In genomic region chr17:67891481-67892119, GRCh38 we compare ENCODE assay signal across 9 cellular contexts.
DNase-seq lines count a peak whose midpoint lies in the region; ATAC-seq and TF ChIP-seq lines count a peak whose summit lies in the region.
"Had no signal": no experiment of that assay in that cellular context is flagged by ENCODE, and none has a peak within 500 bp of the region (broad histone marks: within the 10 kb centered on the region; RNA-seq: fewer than 3 reads in every experiment).

No MANE protein-coding gene starts in this region.

- H3K9me3 Mint-ChIP-seq in Caco-2 (ENCODE audit: unreplicated experiment), result no peaks in the 10 kb centered on the region

- H2AFZ ChIP-seq in mammary epithelial cell (ENCODE audit: low read depth, low read length), result no peak overlapping the region

- H3K79me2 ChIP-seq in mammary epithelial cell (ENCODE audit: insufficient read depth, low read length) (peaks cover 2% of the 10 kb centered on the region), mesendoderm (ENCODE audit: control insufficient read depth, insufficient read depth, low read length) (no peaks in the 10 kb centered on the region)

- no peak overlapping the region for H2BK120ac ChIP-seq in mesendoderm (ENCODE audit: low read depth, low read length)

- no peak overlapping the region for H3K56ac ChIP-seq in mesendoderm (ENCODE audit: low read length)

- H3K27ac ChIP-seq in mammary epithelial cell (ENCODE audit: insufficient read depth, low read depth, low read length) (no peak overlapping the region), mesendoderm (ENCODE audit: low read depth, low read length) (no peak overlapping the region)

- WGBS in mammary epithelial cell (ENCODE audit: low coverage, missing lambda C conversion rate), result 85% methylated on average over 6 of the region's 6 CpGs
- no CpG with 5 or more reads among the region's 6 CpGs for WGBS in mesendoderm (ENCODE audit: extremely low coverage, insufficient coverage, low lambda C conversion rate)

- peaks cover 51% of the 10 kb centered on the region for H3K36me3 Mint-ChIP-seq in Caco-2 (ENCODE audit: insufficient read depth, unreplicated experiment)

- H3K4me1 Mint-ChIP-seq in Caco-2 (ENCODE audit: low read depth, unreplicated experiment), result no peaks in the 10 kb centered on the region

- no peaks in the 10 kb centered on the region for H4K20me1 ChIP-seq in mammary epithelial cell (ENCODE audit: insufficient read depth, low read length)

- TF ChIP-seq CTCF in Caco-2 (IDR thresholded peaks at IDR 0.05; ENCODE audit: insufficient read depth in 1 of 2, low read depth in 1 of 2, low read length in 1 of 2, severe bottlenecking in 1 of 2, unreplicated experiment in 1 of 2) (peak in 1 of 2 experiments; percentile 66), LNCAP (IDR thresholded peaks at IDR 0.05) (peak; percentile 81), mammary epithelial cell (conservative IDR thresholded peaks at IDR 0.05 in 1 of 2, IDR thresholded peaks at IDR 0.05 in 1 of 2; ENCODE audit: extremely low read depth in 1 of 2, insufficient read depth in 1 of 2, low read depth in 1 of 2, low read length in 2 of 2) (peak; percentile 8 to 29)

- H3K36me3 ChIP-seq in Caco-2 (ENCODE audit: control insufficient read depth, insufficient read depth, low read length) (peaks cover 2% of the 10 kb centered on the region), mammary epithelial cell (ENCODE audit: insufficient read depth, low read length) (peaks cover 20% of the 10 kb centered on the region), mesendoderm (ENCODE audit: control insufficient read depth, insufficient read depth, low read length) (peaks cover 3% of the 10 kb centered on the region)
- H3K36me3 ChIP-seq: uterus had no signal

- no peak overlapping the region for H3K4ac ChIP-seq in mesendoderm (ENCODE audit: low read depth, low read length)

- BruUV-seq in Caco-2 (replicated peaks; lab: Mats Ljungman, UMichigan) (no TSS peak), mammary epithelial cell (replicated peaks; lab: Mats Ljungman, UMichigan) (no TSS peak)

- H2AK5ac ChIP-seq in mesendoderm (ENCODE audit: low read length), result no peak overlapping the region

- H3K27me3 ChIP-seq in Caco-2 (replicated peaks; ENCODE audit: control insufficient read depth, insufficient read depth, low read length) (no peaks in the 10 kb centered on the region), mammary epithelial cell (ENCODE audit: insufficient read depth, low read length) (no peaks in the 10 kb centered on the region), mesendoderm (ENCODE audit: insufficient read depth, low read length, poor library complexity) (no peaks in the 10 kb centered on the region)
- H3K27me3 ChIP-seq: uterus had no signal

- H3K4me3 ChIP-seq in Caco-2 (ENCODE audit: low read depth, low read length) (no peak overlapping the region), mammary epithelial cell (replicated peaks in 1 of 3; ENCODE audit: insufficient read depth in 1 of 3, low read depth in 2 of 3, low read length in 3 of 3) (no peak overlapping the region), mesendoderm (ENCODE audit: low read length) (no peak overlapping the region)
- H3K4me3 ChIP-seq: uterus had no signal

- dilution Hi-C loops in mammary epithelial cell (cut with HindIII; ENCODE audit: low sequenced_read_pairs), result no loop called here

- in situ Hi-C loops in mammary epithelial cell (cut with MboI; ENCODE audit: low sequenced_read_pairs in 2 of 2), result no loop called here

- H3K9me3 ChIP-seq in Caco-2 (no peaks in the 10 kb centered on the region), mammary epithelial cell (replicated peaks; ENCODE audit: insufficient read depth, low read length) (no peaks in the 10 kb centered on the region)
- H3K9me3 ChIP-seq: uterus had no signal

- H3K27me3 Mint-ChIP-seq in Caco-2 (ENCODE audit: insufficient read depth, unreplicated experiment), result no peaks in the 10 kb centered on the region

- CTCF ChIA-PET in Caco-2 (lab: Charles Lee), result interaction anchor here (0.6 to 0.9 kb wide), 3 partner anchors 49 to 1510 kb away, joined by 3 to 4 read pairs (median 3); no protein-coding TSS in a partner anchor
- CTCF ChIA-PET in mammary epithelial cell (lab: Charles Lee; ENCODE audit: low non-redundant PET), result no interaction called here

- no peak overlapping the region for H3K4me3 Mint-ChIP-seq in Caco-2 (ENCODE audit: unreplicated experiment)

- intact Hi-C loops in Caco-2 (cut with micrococcal nuclease; ENCODE audit: unreplicated experiment), result no loop called here
- intact Hi-C loops in mammary epithelial cell (cut with micrococcal nuclease), result loop anchor here (2.0 to 10.0 kb wide), 2 partner anchors 91 to 563 kb away; partner anchors contain the start of gene WIPI1

- H3K27ac Mint-ChIP-seq in Caco-2 (ENCODE audit: unreplicated experiment), result no peak overlapping the region

- H3K18ac ChIP-seq in mesendoderm (ENCODE audit: low read length), result no peak overlapping the region

- H3K4me1 ChIP-seq in Caco-2, result peaks cover 9% of the 10 kb centered on the region
- no peaks in the 10 kb centered on the region for H3K4me1 ChIP-seq in mammary epithelial cell (ENCODE audit: insufficient read depth, low read length)
- no peaks in the 10 kb centered on the region for H3K4me1 ChIP-seq in mesendoderm (ENCODE audit: control insufficient read depth, low read depth, low read length)
- H3K4me1 ChIP-seq: uterus had no signal

- H3K23ac ChIP-seq in mesendoderm (ENCODE audit: low read length), result no peak overlapping the region

- no peak overlapping the region for H2BK15ac ChIP-seq in mesendoderm (replicated peaks; ENCODE audit: low read depth)

- H3K9ac ChIP-seq in mammary epithelial cell (ENCODE audit: insufficient read depth, low read length), result no peak overlapping the region
- no peak overlapping the region for H3K9ac ChIP-seq in mesendoderm (ENCODE audit: low read length)

- H3K4me2 ChIP-seq in mammary epithelial cell (ENCODE audit: insufficient read depth, low read depth, low read length) (peak overlapping the region; percentile 14), mesendoderm (ENCODE audit: low read length) (no peak overlapping the region)

- no peak for ATAC-seq in GM18909 (IDR thresholded peaks at IDR 0.05; ENCODE audit: poor library complexity, unreplicated experiment)

- H2BK5ac ChIP-seq in mesendoderm (ENCODE audit: low read length), result no peak overlapping the region

- peak; percentile 43 to 50 for DNase-seq in Caco-2
- peak; percentile 5 for DNase-seq in mammary epithelial cell
- DNase-seq in mesendoderm, result peak; percentile 35
- DNase-seq in ecto neural progenitor cell (ENCODE audit: low spot score), result no peak
- no peak for DNase-seq in NCI-H2081 treated with DMSO at 0.1 percent for 48 hours (lab: John Stamatoyannopoulos, UW)
- no peak for DNase-seq in NCI-H526 treated with DMSO at 0.1 percent for 48 hours (lab: John Stamatoyannopoulos, UW)

- no peak overlapping the region for H4K5ac ChIP-seq in mesendoderm (ENCODE audit: low read length)

- peaks cover 4% of the 10 kb centered on the region for H3K79me1 ChIP-seq in mesendoderm (ENCODE audit: low read length)

- no peak overlapping the region for H4K8ac ChIP-seq in mesendoderm (ENCODE audit: low read depth, low read length)

- POLR2A ChIA-PET in Caco-2 (lab: Charles Lee), result interaction anchor here (0.8 kb wide), 1 partner anchor 144 kb away, joined by 4 read pairs; the partner anchor contains the start of gene KPNA2

Comparison
In these comparisons a context has a peak if more than half of its experiments do, and no peak if none do; other contexts are left out.
1. DNase-seq: peak in Caco-2 (2 of 2), mammary epithelial cell (single experiment) and mesendoderm (single experiment); none in ecto neural progenitor cell (single experiment), NCI-H2081 treated with DMSO at 0.1 percent for 48 hours (single experiment) and NCI-H526 treated with DMSO at 0.1 percent for 48 hours (single experiment).